Comparison of ENCODE assay signal across 8 cellular contexts in genomic region chr3:195441476-195441970, GRCh38. TPM values are rescaled to one million over a fixed set of nuclear protein-coding genes. Genes with fewer than 3 reads are reported as not detected.
DNase-seq lines count a peak whose midpoint lies in the region; ATAC-seq, FAIRE-seq and TF ChIP-seq lines count a peak whose summit lies in the region.

No MANE protein-coding gene starts in this region.

- H3K9ac ChIP-seq in mesenchymal stem cell (ENCODE audit: low read length) = peak overlapping the region; percentile 93

- ATAC-seq in HG02610 (IDR thresholded peaks at IDR 0.05; ENCODE audit: unreplicated experiment) = no peak

- peak overlapping the region; percentile 64 for H3K27ac ChIP-seq in mesenchymal stem cell (ENCODE audit: low read length, poor library complexity, severe bottlenecking)
- H3K27ac ChIP-seq in urinary bladder (ENCODE audit: low read depth) = peak overlapping the region; percentile 98

- no peak for FAIRE-seq in bronchial epithelial cell (lab: Jason Lieb, UNC)

- H3K27me3 ChIP-seq in bronchial epithelial cell (ENCODE audit: control insufficient read depth, insufficient read depth, low read length) (no peaks in the 10 kb centered on the region), mesenchymal stem cell (ENCODE audit: control insufficient read depth in 1 of 2, insufficient read depth in 1 of 2, low read length in 2 of 2) (no peaks in the 10 kb centered on the region)

- H2BK12ac ChIP-seq in mesenchymal stem cell (ENCODE audit: low read length in 2 of 2) = no peak overlapping the region

- no peaks in the 10 kb centered on the region for H3K9me3 ChIP-seq in mesenchymal stem cell (ENCODE audit: control insufficient read depth, low read length)

- H2AK5ac ChIP-seq in mesenchymal stem cell (ENCODE audit: low read length, severe bottlenecking) = no peak overlapping the region

- H2AFZ ChIP-seq in mesenchymal stem cell (ENCODE audit: low read depth, low read length) = no peak overlapping the region

- H2BK120ac ChIP-seq in mesenchymal stem cell (ENCODE audit: low read depth, low read length) = no peak overlapping the region

- no peak overlapping the region for H3K4ac ChIP-seq in mesenchymal stem cell (ENCODE audit: low read depth in 1 of 2, low read length in 2 of 2)

- no peak for TF ChIP-seq CTCF in LNCaP clone FGC (IDR thresholded peaks at IDR 0.05; ENCODE audit: control insufficient read depth, extremely low read depth, insufficient read depth)
- no peak for TF ChIP-seq CTCF in bronchial epithelial cell (IDR thresholded peaks at IDR 0.05; ENCODE audit: insufficient read depth, low read length, severe bottlenecking)

- H3K18ac ChIP-seq in mesenchymal stem cell (ENCODE audit: low read depth in 1 of 2, low read length in 2 of 2) = peak overlapping the region in 1 of 2 experiments; percentile 83

- WGBS in mesenchymal stem cell = 2% methylated on average over 9 of the region's 12 CpGs
- WGBS in urinary bladder = 11% methylated on average over 12 of the region's 12 CpGs

- no peak overlapping the region for H2BK15ac ChIP-seq in mesenchymal stem cell (ENCODE audit: low read depth, poor library complexity, severe bottlenecking)

- no peak overlapping the region for H3K14ac ChIP-seq in mesenchymal stem cell (ENCODE audit: low read length in 2 of 2)

- H3K4me1 ChIP-seq in mesenchymal stem cell (ENCODE audit: control insufficient read depth, insufficient read depth, low read depth, low read length) (peaks cover 2% of the 10 kb centered on the region), urinary bladder (ENCODE audit: insufficient read depth) (no peaks in the 10 kb centered on the region)

- H4K91ac ChIP-seq in mesenchymal stem cell (ENCODE audit: low read length) = no peak overlapping the region

- peak overlapping the region; percentile 64 for H4K8ac ChIP-seq in mesenchymal stem cell (ENCODE audit: low read length)

- H3K23ac ChIP-seq in mesenchymal stem cell (ENCODE audit: low read length in 2 of 2) = no peak overlapping the region

- H3K4me3 ChIP-seq in LNCaP clone FGC (ENCODE audit: low read depth, low read length) (peak overlapping the region; percentile 87), bronchial epithelial cell (ENCODE audit: low read depth, low read length) (peak overlapping the region; percentile 93), mesenchymal stem cell (ENCODE audit: insufficient read depth in 1 of 2, low read depth in 1 of 2, low read length in 2 of 2) (peak overlapping the region; percentile 86 to 99), urinary bladder (ENCODE audit: low read depth, low read length) (peak overlapping the region; percentile 93)

- H3K36me3 ChIP-seq in bronchial epithelial cell (ENCODE audit: control insufficient read depth, insufficient read depth, low read length) (no peaks in the 10 kb centered on the region), mesenchymal stem cell (ENCODE audit: control insufficient read depth in 1 of 2, insufficient read depth in 2 of 2, low read depth in 1 of 2, low read length in 2 of 2) (no peaks in the 10 kb centered on the region), urinary bladder (ENCODE audit: insufficient read depth) (no peaks in the 10 kb centered on the region)

- H2BK5ac ChIP-seq in mesenchymal stem cell (ENCODE audit: low read depth, low read length, poor library complexity, severe bottlenecking) = no peak overlapping the region

- DNase-seq in DMS 273 treated with DMSO at 0.1 percent for 48 hours (lab: John Stamatoyannopoulos, UW) (peak; percentile 47), LNCaP clone FGC (ENCODE audit: low read depth) (peak; percentile 7), bronchial epithelial cell (ENCODE audit: low read depth) (no peak), mesenchymal stem cell (peak; percentile 74), NCI-H1436 (lab: John Stamatoyannopoulos, UW) (no peak)
- DNase-seq in activated CD4-positive, alpha-beta T cell treated with anti-CD3 and anti-CD28 coated beads for 4 hours = no peak

- peak overlapping the region; percentile 85 for H3K4me2 ChIP-seq in mesenchymal stem cell (ENCODE audit: low read length, poor library complexity, severe bottlenecking)

- peaks cover 2% of the 10 kb centered on the region for H3K79me1 ChIP-seq in mesenchymal stem cell (replicated peaks; ENCODE audit: low read length, poor library complexity, severe bottlenecking)

RNA-seq across cellular contexts. Expression of gene ACAP2, which starts 1.3 kb away (rescaled TPM):
- total RNA-seq in bronchial epithelial cell (51.9 and 98.7 TPM in 2 replicates), urinary bladder (151 TPM)
- 28.1 TPM for polyA plus RNA-seq in mesenchymal stem cell (2013, experiment 1 of 2)
- polyA plus RNA-seq in mesenchymal stem cell (2013, experiment 2 of 2) = 29.2 TPM
- 15.7 TPM for polyA plus RNA-seq in urinary bladder

Comparison
In these comparisons a context has a peak if more than half of its experiments do, and no peak if none do; other contexts are left out.
1. DNase-seq: peak in DMS 273 treated with DMSO at 0.1 percent for 48 hours (single experiment), LNCaP clone FGC (single experiment) and mesenchymal stem cell (single experiment); none in bronchial epithelial cell (single experiment), NCI-H1436 (single experiment) and activated CD4-positive, alpha-beta T cell treated with anti-CD3 and anti-CD28 coated beads for 4 hours (0 of 2).
2. Peak in every context shown above with its lines, with median percentiles within 50 percentile points of each other: H3K4me3 ChIP-seq.